In genomic region chr19:54792814-54793213, GRCh38 we compare ENCODE assay signal across 11 cellular contexts. TPM values are rescaled to one million over a fixed set of nuclear protein-coding genes. Genes with fewer than 3 reads are reported as not detected.
A peak's percentile ranks its signal among the peaks of the same experiment; 100 is the strongest.
DNase-seq lines count a peak whose midpoint lies in the region; ATAC-seq and TF ChIP-seq lines count a peak whose summit lies in the region.
"Had no signal": no experiment of that assay in that cellular context is flagged by ENCODE, and none has a peak within 500 bp of the region (broad histone marks: within the 10 kb centered on the region; RNA-seq: fewer than 3 reads in every experiment).

No MANE protein-coding gene starts in this region.

- peak in 1 of 4 donors; percentile 22 for ATAC-seq in heart left ventricle
- no peak for ATAC-seq in Right ventricle myocardium inferior
- ATAC-seq in effector memory CD8-positive, alpha-beta T cell (replicated peaks): no peak
- no peak for ATAC-seq in thoracic aorta (ENCODE audit: insufficient number of reproducible peaks, low FRiP score, low read depth)
- no peak for ATAC-seq in GM19463 (IDR thresholded peaks at IDR 0.05; ENCODE audit: unreplicated experiment)

- H3K27me3 ChIP-seq in heart left ventricle (no peaks in the 10 kb centered on the region), thoracic aorta (replicated peaks; ENCODE audit: insufficient read depth) (no peaks in the 10 kb centered on the region)
- H3K27me3 ChIP-seq: cardiac muscle cell had no signal

- DNase-seq in heart left ventricle: no peak
- no peak for DNase-seq in Right ventricle myocardium inferior (ENCODE audit: missing footprints)
- DNase-seq in OCI-M1 (lab: John Stamatoyannopoulos, UW): peak; percentile 86
- DNase-seq in effector memory CD8-positive, alpha-beta T cell: no peak
- no peak for DNase-seq in thoracic aorta (ENCODE audit: low spot score)
- no peak for DNase-seq in NCI-H524 treated with DMSO at 0.1 percent for 48 hours (lab: John Stamatoyannopoulos, UW)
- DNase-seq in stimulated activated CD4-positive, alpha-beta T cell treated with anti-CD3 and anti-CD28 coated beads, Interleukin-4, amount 100 ng/mL, for 24 hours: no peak
- DNase-seq: foreskin melanocyte; stimulated activated CD4-positive, alpha-beta T cell treated with anti-CD3 and anti-CD28 coated beads, Interleukin-4, amount 100 ng/mL, for 1 hour had no signal

- H3K27ac ChIP-seq in heart left ventricle (peak overlapping the region in 5 of 12 donors; percentile 16 to 70 (median 35)), thoracic aorta (no peak overlapping the region)
- H3K27ac ChIP-seq: cardiac muscle cell had no signal

- peaks cover 0 to 28% (median 0%) of the 10 kb centered on the region in 12 donors for H3K4me1 ChIP-seq in heart left ventricle
- H3K4me1 ChIP-seq in thoracic aorta (ENCODE audit: control insufficient read depth in 1 of 2, low read depth in 2 of 2): no peaks in the 10 kb centered on the region

- peaks cover 11 to 12% of the 10 kb centered on the region in 2 donors for H3K4me1 Mint-ChIP-seq in effector memory CD8-positive, alpha-beta T cell (ENCODE audit: low read depth in 2 of 2)

- H3K4me3 ChIP-seq in heart left ventricle (peak overlapping the region in 11 of 12 donors; percentile 7 to 53 (median 36)), thoracic aorta (peak overlapping the region; percentile 54)
- H3K4me3 ChIP-seq: cardiac muscle cell had no signal

- intact Hi-C loops in heart left ventricle (cut with DNase I): no loop called here
- intact Hi-C loops in Right ventricle myocardium inferior (cut with DNase I): no loop called here

- 31 to 47% (median 36%) methylated on average over 8 of the region's 8 CpGs for WGBS in heart left ventricle, 4 donors

- no peaks in the 10 kb centered on the region for H3K9me3 Mint-ChIP-seq in effector memory CD8-positive, alpha-beta T cell

- H3K36me3 ChIP-seq in heart left ventricle (no peaks in the 10 kb centered on the region), thoracic aorta (no peaks in the 10 kb centered on the region)
- H3K36me3 ChIP-seq: cardiac muscle cell had no signal

- TF ChIP-seq POLR2A in heart left ventricle (IDR thresholded peaks at IDR 0.05): no peak

- H3K27ac Mint-ChIP-seq in effector memory CD8-positive, alpha-beta T cell: peak overlapping the region; percentile 51 to 96

- no peaks in the 10 kb centered on the region for H3K36me3 Mint-ChIP-seq in effector memory CD8-positive, alpha-beta T cell (ENCODE audit: insufficient read depth)

- peaks cover 14 to 21% of the 10 kb centered on the region in 2 donors for H3K27me3 Mint-ChIP-seq in effector memory CD8-positive, alpha-beta T cell

- H3K9me3 ChIP-seq in heart left ventricle (no peaks in the 10 kb centered on the region), thoracic aorta (no peaks in the 10 kb centered on the region)

- H3K4me3 Mint-ChIP-seq in effector memory CD8-positive, alpha-beta T cell: peak overlapping the region; percentile 61 to 77

- TF ChIP-seq CTCF in heart left ventricle (IDR thresholded peaks at IDR 0.05): no peak
- no peak for TF ChIP-seq CTCF in thoracic aorta (IDR thresholded peaks at IDR 0.05)

RNA-seq across cellular contexts. Expression of gene KIR2DL4, which starts 10.6 kb away (rescaled TPM):
- under 1 TPM in 1 of 9 donors, not detected in 8; 0.64 TPM for total RNA-seq in heart left ventricle
- under 1 TPM in 1 of 2 donors, not detected in 1; 0.10 TPM for polyA plus RNA-seq in heart left ventricle
- not detected for total RNA-seq in Right ventricle myocardium inferior
- total RNA-seq in thoracic aorta: under 1 TPM in 1 of 2 donors, not detected in 1; 0.54 TPM
- total RNA-seq: cardiac muscle cell had no signal
- polyA plus RNA-seq: cardiac muscle cell had no signal

RNA-seq across cellular contexts. Expression of gene KIR2DL1, which starts 23.2 kb away (rescaled TPM):
- total RNA-seq in heart left ventricle: under 1 TPM in 1 of 9 donors, not detected in 8; 0.19 TPM
- not detected for polyA plus RNA-seq in heart left ventricle
- not detected for total RNA-seq in Right ventricle myocardium inferior
- not detected for total RNA-seq in thoracic aorta
- total RNA-seq: cardiac muscle cell had no signal
- polyA plus RNA-seq: cardiac muscle cell had no signal

RNA-seq across cellular contexts. Expression of gene KIR3DL1, which starts 23.5 kb away (rescaled TPM):
- total RNA-seq in heart left ventricle: under 1 TPM in 3 of 9 donors, not detected in 6; 0.16 to 0.83 (median 0.19) TPM
- polyA plus RNA-seq in heart left ventricle: not detected
- total RNA-seq in Right ventricle myocardium inferior: not detected
- total RNA-seq in thoracic aorta: not detected
- total RNA-seq: cardiac muscle cell had no signal
- polyA plus RNA-seq: cardiac muscle cell had no signal

RNA-seq across cellular contexts. Expression of gene KIR2DS4, which starts 39.7 kb away (rescaled TPM):
- under 1 TPM in 1 of 9 donors, not detected in 8; 0.33 TPM for total RNA-seq in heart left ventricle
- polyA plus RNA-seq in heart left ventricle: not detected
- total RNA-seq in Right ventricle myocardium inferior: not detected
- total RNA-seq in thoracic aorta: not detected
- total RNA-seq: cardiac muscle cell had no signal
- polyA plus RNA-seq: cardiac muscle cell had no signal

RNA-seq across cellular contexts. Expression of gene KIR2DL3, which starts 54.5 kb away (rescaled TPM):
- total RNA-seq in heart left ventricle (under 1 TPM in 1 of 9 donors, not detected in 8; 0.37 TPM), Right ventricle myocardium inferior (not detected), thoracic aorta (not detected)
- not detected for polyA plus RNA-seq in heart left ventricle
- total RNA-seq: cardiac muscle cell had no signal
- polyA plus RNA-seq: cardiac muscle cell had no signal
